29 cellular contexts compared by ENCODE assay signal in the genomic region with DNA sequence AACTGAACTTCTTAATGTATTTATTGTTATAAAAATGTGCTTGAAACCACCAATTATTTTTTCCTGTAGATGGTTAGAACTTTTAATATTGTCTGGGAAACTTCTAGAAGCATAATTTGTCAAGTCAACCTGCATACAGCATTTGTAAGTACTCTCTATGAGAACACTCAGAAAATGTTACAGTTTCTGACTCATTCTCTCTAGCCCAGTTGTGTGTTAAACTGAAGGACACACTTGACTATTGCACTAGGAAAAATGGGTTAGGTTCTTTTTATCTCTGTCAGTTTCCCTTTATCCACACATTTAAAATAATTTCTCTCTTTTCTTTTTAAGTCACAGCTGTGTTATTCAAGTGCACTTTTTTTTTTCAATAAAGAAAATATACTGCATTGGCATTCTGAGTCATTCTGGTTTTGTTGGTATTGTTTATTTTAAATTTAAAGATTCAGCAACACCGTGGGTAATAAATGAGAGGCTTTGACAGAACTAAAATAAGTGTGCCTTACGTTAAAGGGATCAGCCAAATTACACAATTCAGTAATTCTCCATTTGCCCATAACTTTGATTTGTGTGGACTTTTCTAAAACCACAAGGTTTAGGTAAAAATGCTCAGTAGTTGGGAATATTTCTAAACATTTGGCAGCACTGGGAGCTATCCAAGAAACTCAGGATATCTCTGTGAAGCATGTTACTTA. TPM values are rescaled to one million over a fixed set of nuclear protein-coding genes. Genes with fewer than 3 reads are reported as not detected.
"Had no signal": no experiment of that assay in that cellular context is flagged by ENCODE, and none has a peak within 500 bp of the region (broad histone marks: within the 10 kb centered on the region; RNA-seq: fewer than 3 reads in every experiment).

No MANE protein-coding gene starts in this region.

- H3K27ac Mint-ChIP-seq: activated CD8-positive, alpha-beta memory T cell treated with anti-CD3 and anti-CD28 coated beads, Interleukin-2, amount 10 ng/mL, durations not matched to agents 7 days and 5 days; activated CD8-positive, alpha-beta T cell treated with anti-CD3 and anti-CD28 coated beads, Interleukin-2, amount 10 ng/mL, durations not matched to agents 7 days and 5 days; activated naive CD8-positive, alpha-beta T cell; activated T-cell treated with anti-CD3 and anti-CD28 coated beads, Interleukin-2, amount 50 U/mL, for 72 hours; endodermal cell; naive thymus-derived CD4-positive, alpha-beta T cell; progenitor cell of endocrine pancreas; T-helper 17 cell; WTC11 had no signal

- ATAC-seq: activated CD8-positive, alpha-beta memory T cell treated with anti-CD3 and anti-CD28 coated beads, Interleukin-2, amount 10 ng/mL, durations not matched to agents 7 days and 5 days; activated CD8-positive, alpha-beta T cell treated with anti-CD3 and anti-CD28 coated beads, Interleukin-2, amount 10 ng/mL, durations not matched to agents 7 days and 5 days; activated T-cell treated with anti-CD3 and anti-CD28 coated beads, Interleukin-2, amount 50 U/mL, for 72 hours; esophagus mucosa; gastrocnemius medialis; left cardiac atrium; naive thymus-derived CD4-positive, alpha-beta T cell; T-helper 17 cell; upper lobe of right lung; WTC11 had no signal

- DNase-seq: activated CD8-positive, alpha-beta memory T cell treated with anti-CD3 and anti-CD28 coated beads, Interleukin-2, amount 10 ng/mL, durations not matched to agents 7 days and 5 days; activated CD8-positive, alpha-beta T cell treated with anti-CD3 and anti-CD28 coated beads, Interleukin-2, amount 10 ng/mL, durations not matched to agents 7 days and 5 days; activated naive CD4-positive, alpha-beta T cell treated with Interleukin-2 at 50 U/mL for 16 hours; activated T-cell treated with anti-CD3 and anti-CD28 coated beads, Interleukin-2, amount 50 U/mL, for 72 hours; adrenal gland; central memory CD4-positive, alpha-beta T cell; endodermal cell; gastrocnemius medialis; glutamatergic neuron; left cardiac atrium; midbrain; naive thymus-derived CD4-positive, alpha-beta T cell; ovary; stimulated activated CD4-positive, alpha-beta T cell treated with anti-CD3 and anti-CD28 coated beads, Interleukin-15, amount 100 ng/mL, for 24 hours; stimulated activated CD4-positive, alpha-beta T cell treated with anti-CD3 and anti-CD28 coated beads, Interleukin-2, amount 100 ng/mL, for 24 hours; stimulated activated naive CD4-positive, alpha-beta T cell; T-helper 17 cell; T1000; tibial artery; upper lobe of right lung had no signal

- H3K9me3 ChIP-seq: adrenal gland, ascending aorta, breast epithelium, gastrocnemius medialis, ovary, suprapubic skin, tibial artery, upper lobe of right lung had no signal

- H3K4me3 Mint-ChIP-seq: activated CD8-positive, alpha-beta memory T cell treated with anti-CD3 and anti-CD28 coated beads, Interleukin-2, amount 10 ng/mL, durations not matched to agents 7 days and 5 days; activated CD8-positive, alpha-beta T cell treated with anti-CD3 and anti-CD28 coated beads, Interleukin-2, amount 10 ng/mL, durations not matched to agents 7 days and 5 days; activated naive CD8-positive, alpha-beta T cell; activated T-cell treated with anti-CD3 and anti-CD28 coated beads, Interleukin-2, amount 50 U/mL, for 72 hours; endodermal cell; naive thymus-derived CD4-positive, alpha-beta T cell; T-helper 17 cell; WTC11 had no signal

- H3K27me3 ChIP-seq: adrenal gland, ascending aorta, breast epithelium, gastrocnemius medialis, ovary, suprapubic skin, upper lobe of right lung had no signal

- H3K27ac ChIP-seq: adrenal gland, ascending aorta, breast epithelium, gastrocnemius medialis, ovary, suprapubic skin, tibial artery, upper lobe of right lung had no signal

- FAIRE-seq: keratinocyte had no signal

- H3K36me3 ChIP-seq: adrenal gland, ascending aorta, breast epithelium, gastrocnemius medialis, ovary, suprapubic skin, tibial artery, upper lobe of right lung had no signal

- H3K4me1 ChIP-seq: ascending aorta, breast epithelium, gastrocnemius medialis, suprapubic skin, tibial artery, upper lobe of right lung had no signal

- H3K4me3 ChIP-seq: adrenal gland, ascending aorta, breast epithelium, gastrocnemius medialis, ovary, suprapubic skin, tibial artery, upper lobe of right lung had no signal

- H3K36me3 Mint-ChIP-seq: activated CD8-positive, alpha-beta memory T cell treated with anti-CD3 and anti-CD28 coated beads, Interleukin-2, amount 10 ng/mL, durations not matched to agents 7 days and 5 days; activated naive CD8-positive, alpha-beta T cell; naive thymus-derived CD4-positive, alpha-beta T cell; WTC11 had no signal

- H3K4me1 Mint-ChIP-seq: endodermal cell, T-helper 17 cell, WTC11 had no signal

- H3K9me3 Mint-ChIP-seq: activated T-cell treated with anti-CD3 and anti-CD28 coated beads, Interleukin-2, amount 50 U/mL, for 72 hours; endodermal cell had no signal

- H3K27me3 Mint-ChIP-seq: progenitor cell of endocrine pancreas had no signal

RNA-seq across cellular contexts. Expression of a gene that starts 50.7 kb away (rescaled TPM):
- total RNA-seq: activated CD8-positive, alpha-beta memory T cell treated with anti-CD3 and anti-CD28 coated beads, Interleukin-2, amount 10 ng/mL, durations not matched to agents 7 days and 5 days; activated CD8-positive, alpha-beta T cell treated with anti-CD3 and anti-CD28 coated beads, Interleukin-2, amount 10 ng/mL, durations not matched to agents 7 days and 5 days; activated T-cell treated with anti-CD3 and anti-CD28 coated beads, Interleukin-2, amount 50 U/mL, for 72 hours; adrenal gland; ascending aorta; breast epithelium; endodermal cell; esophagus mucosa; gastrocnemius medialis; left cardiac atrium; liver; naive thymus-derived CD4-positive, alpha-beta T cell; ovary; progenitor cell of endocrine pancreas; suprapubic skin; T-helper 17 cell; upper lobe of right lung; WTC11 had no signal
- polyA plus RNA-seq: keratinocyte; liver; naive thymus-derived CD4-positive, alpha-beta T cell; ovary had no signal
